Comparison of ENCODE assay signal across 15 cellular contexts in the genomic region with DNA sequence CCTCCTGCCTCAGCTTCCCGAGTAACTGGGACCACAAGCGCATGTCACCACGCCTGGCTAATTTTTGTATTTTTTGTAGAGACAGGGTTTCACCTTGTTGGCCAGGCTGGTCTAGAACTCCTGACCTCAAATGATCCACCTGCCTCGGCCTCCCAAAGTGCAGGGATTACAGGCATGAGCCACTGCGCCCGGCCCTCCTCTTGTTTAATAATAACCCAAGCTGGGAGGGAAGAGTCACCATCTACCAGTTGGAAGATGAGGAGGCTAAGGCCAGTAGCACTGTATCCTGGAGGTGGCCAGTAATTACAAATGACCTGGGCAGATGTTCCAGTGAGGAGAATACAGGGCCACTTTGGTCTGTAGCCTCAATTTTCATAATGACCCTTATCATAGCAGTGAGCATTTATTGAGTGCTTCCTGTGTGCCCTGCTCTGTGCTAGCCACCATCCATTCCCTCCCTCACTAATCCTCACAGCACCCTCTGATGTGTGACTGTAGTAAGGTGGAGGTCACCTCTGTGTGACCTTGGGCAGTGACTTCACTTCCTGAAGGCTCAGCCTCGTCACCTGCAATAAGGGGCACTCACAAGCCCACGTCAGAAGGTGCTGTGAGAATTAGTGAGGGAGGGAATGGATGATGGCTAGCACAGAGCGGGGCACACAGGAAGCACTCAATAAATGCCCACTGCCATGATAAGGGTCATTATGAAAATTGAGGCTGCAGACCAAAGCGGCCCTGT.
DNase-seq lines count a peak whose midpoint lies in the region; ATAC-seq and TF ChIP-seq lines count a peak whose summit lies in the region.
"Had no signal": no experiment of that assay in that cellular context is flagged by ENCODE, and none has a peak within 500 bp of the region (broad histone marks: within the 10 kb centered on the region; RNA-seq: fewer than 3 reads in every experiment).

No MANE protein-coding gene starts in this region.

- no peaks in the 10 kb centered on the region for H3K27me3 ChIP-seq in right atrium auricular region
- no peaks in the 10 kb centered on the region for H3K27me3 ChIP-seq in PC-3 (ENCODE audit: low read length)
- no peaks in the 10 kb centered on the region for H3K27me3 ChIP-seq in transverse colon
- H3K27me3 ChIP-seq: vagina had no signal

- peaks cover 16% of the 10 kb centered on the region for H3K79me2 ChIP-seq in PC-3 (ENCODE audit: low read length)

- H3K4me3 Mint-ChIP-seq in activated CD4-positive, alpha-beta memory T cell treated with anti-CD3 and anti-CD28 coated beads, Interleukin-2, amount 10 ng/mL, durations not matched to agents 7 days and 5 days: no peak overlapping the region
- H3K4me3 Mint-ChIP-seq: natural killer cell; stimulated activated effector memory CD8-positive, alpha-beta T cell treated with anti-CD3 and anti-CD28 coated beads, Interleukin-12 subunit alpha, Interleukin-12 subunit beta, amount 100 ng/mL, for 72 hours had no signal

- CTCF ChIA-PET in PC-3 (lab: Charles Lee): no interaction called here
- CTCF ChIA-PET in activated CD4-positive, alpha-beta memory T cell treated with anti-CD3 and anti-CD28 coated beads, Interleukin-2, amount 10 ng/mL, durations not matched to agents 7 days and 5 days (lab: Charles Lee): interaction anchor here (1.4 kb wide), 1 partner anchor 41 kb away, joined by 4 read pairs; no protein-coding TSS in a partner anchor
- CTCF ChIA-PET in GM10248 (lab: Yijun Ruan, JAX): interaction anchor here (0.8 to 1.8 kb wide), 5 partner anchors 8 to 74 kb away, joined by 3 to 11 read pairs (median 4); no protein-coding TSS in a partner anchor

- no peak overlapping the region for H3K27ac Mint-ChIP-seq in activated CD4-positive, alpha-beta memory T cell treated with anti-CD3 and anti-CD28 coated beads, Interleukin-2, amount 10 ng/mL, durations not matched to agents 7 days and 5 days
- H3K27ac Mint-ChIP-seq: natural killer cell; stimulated activated effector memory CD8-positive, alpha-beta T cell treated with anti-CD3 and anti-CD28 coated beads, Interleukin-12 subunit alpha, Interleukin-12 subunit beta, amount 100 ng/mL, for 72 hours had no signal

- no peak for TF ChIP-seq EP300 in transverse colon (IDR thresholded peaks at IDR 0.05; ENCODE audit: low read depth)

- H3K4me1 Mint-ChIP-seq in activated CD4-positive, alpha-beta memory T cell treated with anti-CD3 and anti-CD28 coated beads, Interleukin-2, amount 10 ng/mL, durations not matched to agents 7 days and 5 days: peaks cover 6% of the 10 kb centered on the region
- H3K4me1 Mint-ChIP-seq: natural killer cell; stimulated activated effector memory CD8-positive, alpha-beta T cell treated with anti-CD3 and anti-CD28 coated beads, Interleukin-12 subunit alpha, Interleukin-12 subunit beta, amount 100 ng/mL, for 72 hours had no signal

- POLR2A ChIA-PET in PC-3 (lab: Charles Lee; ENCODE audit: unreplicated experiment): interaction anchor here (0.6 kb wide), 1 partner anchor 225 kb away, joined by 3 read pairs; no protein-coding TSS in a partner anchor
- POLR2A ChIA-PET in activated CD4-positive, alpha-beta memory T cell treated with anti-CD3 and anti-CD28 coated beads, Interleukin-2, amount 10 ng/mL, durations not matched to agents 7 days and 5 days (lab: Charles Lee): no interaction called here
- POLR2A ChIA-PET in GM10248 (lab: Yijun Ruan, JAX): interaction anchor here (1.4 kb wide), 1 partner anchor 14 kb away, joined by 5 read pairs; no protein-coding TSS in a partner anchor

- no peak for TF ChIP-seq POLR2A in transverse colon (IDR thresholded peaks at IDR 0.05)

- H3K4me2 ChIP-seq in PC-3 (ENCODE audit: low read length): no peak overlapping the region

- H3K27ac ChIP-seq in right atrium auricular region: peak overlapping the region; percentile 44 to 59
- H3K27ac ChIP-seq in PC-3 (ENCODE audit: low read length): peak overlapping the region; percentile 95
- H3K27ac ChIP-seq in transverse colon: peak overlapping the region; percentile 42 to 84 (median 68)

- H3K36me3 ChIP-seq in right atrium auricular region (no peaks in the 10 kb centered on the region), PC-3 (ENCODE audit: low read depth, low read length) (no peaks in the 10 kb centered on the region), transverse colon (no peaks in the 10 kb centered on the region)
- H3K36me3 ChIP-seq: vagina had no signal

- in situ Hi-C loops in transverse colon (cut with MboI; ENCODE audit: low pct_ligation_motif_present in 1 of 4, low pct_unique_long_range_greater_than_20kb in 1 of 4, low sequenced_read_pairs in 3 of 4): no loop called here

- H3K4me3 ChIP-seq in right atrium auricular region (no peak overlapping the region), PC-3 (ENCODE audit: low read length) (no peak overlapping the region), transverse colon (no peak overlapping the region)
- H3K4me3 ChIP-seq: vagina had no signal

- no peak for DNase-seq in right atrium auricular region (ENCODE audit: low spot score)
- no peak for DNase-seq in Right ventricle myocardium inferior (ENCODE audit: missing footprints)
- no peak for DNase-seq in PC-3
- peak; percentile 68 for DNase-seq in kidney tubule cell (ENCODE audit: low spot score)
- no peak for DNase-seq in transverse colon
- no peak for DNase-seq in activated CD4-positive, alpha-beta memory T cell treated with anti-CD3 and anti-CD28 coated beads, Interleukin-2, amount 10 ng/mL, durations not matched to agents 7 days and 5 days
- no peak for DNase-seq in GM10248 (ENCODE audit: extremely low spot score)
- DNase-seq: activated CD4-positive, alpha-beta T cell treated with anti-CD3 and anti-CD28 coated beads for 48 hours; activated T-cell treated with anti-CD3 and anti-CD28 coated beads for 4 hours; natural killer cell; NCI-H187 treated with DMSO at 0.1 percent for 48 hours; T-helper 2 cell had no signal

- peaks cover 0 to 81% of the 10 kb centered on the region in 2 donors for H3K4me1 ChIP-seq in right atrium auricular region
- H3K4me1 ChIP-seq in PC-3 (ENCODE audit: insufficient read depth, low read length): peaks cover 42% of the 10 kb centered on the region
- peaks cover 27 to 74% (median 53%) of the 10 kb centered on the region in 4 donors for H3K4me1 ChIP-seq in transverse colon

- TF ChIP-seq CTCF in right atrium auricular region (IDR thresholded peaks at IDR 0.05): no peak
- no peak for TF ChIP-seq CTCF in PC-3 (conservative IDR thresholded peaks at IDR 0.05; ENCODE audit: low read depth, low read length)
- TF ChIP-seq CTCF in transverse colon (IDR thresholded peaks at IDR 0.05): no peak
- no peak for TF ChIP-seq CTCF in GM10248 (IDR thresholded peaks at IDR 0.05; ENCODE audit: control extremely low read depth, extremely low read depth, low read depth, missing control alignments)

- no peaks in the 10 kb centered on the region for H3K9me2 ChIP-seq in PC-3 (replicated peaks; ENCODE audit: low read length)

- H2AFZ ChIP-seq in PC-3 (ENCODE audit: low read length): no peak overlapping the region

- no peak for ATAC-seq in Right ventricle myocardium inferior
- ATAC-seq in PC-3: no peak
- ATAC-seq in HG03565 (IDR thresholded peaks at IDR 0.05; ENCODE audit: unreplicated experiment): no peak
- ATAC-seq: natural killer cell; stimulated activated effector memory CD8-positive, alpha-beta T cell treated with anti-CD3 and anti-CD28 coated beads, Interleukin-12 subunit alpha, Interleukin-12 subunit beta, amount 100 ng/mL, for 72 hours had no signal

- H3K9ac ChIP-seq in PC-3 (ENCODE audit: low read length): no peak overlapping the region

- peaks cover 24% of the 10 kb centered on the region for H3K27me3 Mint-ChIP-seq in activated CD4-positive, alpha-beta memory T cell treated with anti-CD3 and anti-CD28 coated beads, Interleukin-2, amount 10 ng/mL, durations not matched to agents 7 days and 5 days

- BruUV-seq in PC-3 (replicated peaks; lab: Mats Ljungman, UMichigan): no TSS peak

- H3K36me3 Mint-ChIP-seq in activated CD4-positive, alpha-beta memory T cell treated with anti-CD3 and anti-CD28 coated beads, Interleukin-2, amount 10 ng/mL, durations not matched to agents 7 days and 5 days (ENCODE audit: low read depth): no peaks in the 10 kb centered on the region
- H3K36me3 Mint-ChIP-seq: natural killer cell; stimulated activated effector memory CD8-positive, alpha-beta T cell treated with anti-CD3 and anti-CD28 coated beads, Interleukin-12 subunit alpha, Interleukin-12 subunit beta, amount 100 ng/mL, for 72 hours had no signal

- no peaks in the 10 kb centered on the region for H4K20me1 ChIP-seq in PC-3 (ENCODE audit: low read length)

- no peaks in the 10 kb centered on the region for H3K9me3 Mint-ChIP-seq in activated CD4-positive, alpha-beta memory T cell treated with anti-CD3 and anti-CD28 coated beads, Interleukin-2, amount 10 ng/mL, durations not matched to agents 7 days and 5 days
- H3K9me3 Mint-ChIP-seq: natural killer cell; stimulated activated effector memory CD8-positive, alpha-beta T cell treated with anti-CD3 and anti-CD28 coated beads, Interleukin-12 subunit alpha, Interleukin-12 subunit beta, amount 100 ng/mL, for 72 hours had no signal

- H3F3A ChIP-seq in PC-3 (ENCODE audit: low read length, unreplicated experiment): no peaks in the 10 kb centered on the region

- intact Hi-C loops in Right ventricle myocardium inferior (cut with DNase I) (no loop called here), PC-3 (cut with micrococcal nuclease) (no loop called here), transverse colon (cut with DNase I; ENCODE audit: low total_unique reads) (no loop called here)

- H3K9me3 ChIP-seq in right atrium auricular region (no peaks in the 10 kb centered on the region), PC-3 (ENCODE audit: low read length) (no peaks in the 10 kb centered on the region), transverse colon (no peaks in the 10 kb centered on the region)
- H3K9me3 ChIP-seq: vagina had no signal

- 90% methylated on average over 10 of the region's 10 CpGs; no CpG with 5 or more reads in 1 of the 2 donors for WGBS in transverse colon (ENCODE audit: low coverage in 1 of 2), 2 donors
